In genomic region chr3:180973543-180973942, GRCh38 we compare ENCODE assay signal across 20 cellular contexts. TPM values are rescaled to one million over a fixed set of nuclear protein-coding genes. Genes with fewer than 3 reads are reported as not detected.
A peak's percentile ranks its signal among the peaks of the same experiment; 100 is the strongest.
DNase-seq lines count a peak whose midpoint lies in the region; ATAC-seq, FAIRE-seq and TF ChIP-seq lines count a peak whose summit lies in the region.
"Had no signal": no experiment of that assay in that cellular context is flagged by ENCODE, and none has a peak within 500 bp of the region (broad histone marks: within the 10 kb centered on the region; RNA-seq: fewer than 3 reads in every experiment).

No MANE protein-coding gene starts in this region.

- H3K4me1 ChIP-seq in vagina = no peaks in the 10 kb centered on the region
- H3K4me1 ChIP-seq: breast epithelium had no signal

- ATAC-seq in GM18873 (IDR thresholded peaks at IDR 0.05; ENCODE audit: low FRiP score, unreplicated experiment) (peak; percentile 45), GM21529 (IDR thresholded peaks at IDR 0.05; ENCODE audit: unreplicated experiment) (peak; percentile 76), HG03060 (IDR thresholded peaks at IDR 0.05; ENCODE audit: low read depth, unreplicated experiment) (peak; percentile 58), HG03457 (IDR thresholded peaks at IDR 0.05; ENCODE audit: unreplicated experiment) (no peak)
- ATAC-seq: activated CD8-positive, alpha-beta memory T cell treated with anti-CD3 and anti-CD28 coated beads, Interleukin-2, amount 10 ng/mL, durations not matched to agents 7 days and 5 days; effector memory CD8-positive, alpha-beta T cell had no signal

- intact Hi-C loops in vagina (cut with DNase I) = no loop called here

- DNase-seq in AG20443 (ENCODE audit: low spot score) (no peak), vagina (ENCODE audit: extremely low spot score in 2 of 2) (no peak)
- DNase-seq: activated CD8-positive, alpha-beta memory T cell treated with anti-CD3 and anti-CD28 coated beads, Interleukin-2, amount 10 ng/mL, durations not matched to agents 7 days and 5 days; activated naive CD4-positive, alpha-beta T cell treated with anti-CD3 and anti-CD28 coated beads, Interleukin-2, amount 50 U/mL, for 16 hours; effector memory CD8-positive, alpha-beta T cell; foreskin fibroblast; GDM1; mesenchymal stem cell; MG63; NCI-H2081 treated with DMSO at 0.1 percent for 48 hours; occipital lobe; SIG-M5 had no signal

- no peak overlapping the region for H3K27ac ChIP-seq in vagina
- H3K27ac ChIP-seq: breast epithelium, skin epidermis had no signal

- no peaks in the 10 kb centered on the region for H3K27me3 ChIP-seq in vagina
- H3K27me3 ChIP-seq: breast epithelium, MG63 had no signal

- peak; percentile 83 for FAIRE-seq in islet of Langerhans (lab: Jason Lieb, UNC)
- FAIRE-seq: TTC549 had no signal

- H3K9me3 ChIP-seq in vagina = no peaks in the 10 kb centered on the region
- H3K9me3 ChIP-seq: breast epithelium, MG63 had no signal

- H3K36me3 ChIP-seq in vagina = peaks cover 4 to 45% of the 10 kb centered on the region in 2 donors

- no peak overlapping the region for H3K4me3 ChIP-seq in vagina
- H3K4me3 ChIP-seq: breast epithelium, MG63, skin epidermis had no signal

- TF ChIP-seq CTCF in vagina (IDR thresholded peaks at IDR 0.05) = no peak

- TF ChIP-seq POLR2A in vagina (IDR thresholded peaks at IDR 0.05) = no peak

RNA-seq across cellular contexts. Expression of gene DNAJC19, which starts 16.0 kb away (rescaled TPM):
- total RNA-seq in vagina = 38.1 TPM
